16 cellular contexts compared by ENCODE assay signal in the genomic region with DNA sequence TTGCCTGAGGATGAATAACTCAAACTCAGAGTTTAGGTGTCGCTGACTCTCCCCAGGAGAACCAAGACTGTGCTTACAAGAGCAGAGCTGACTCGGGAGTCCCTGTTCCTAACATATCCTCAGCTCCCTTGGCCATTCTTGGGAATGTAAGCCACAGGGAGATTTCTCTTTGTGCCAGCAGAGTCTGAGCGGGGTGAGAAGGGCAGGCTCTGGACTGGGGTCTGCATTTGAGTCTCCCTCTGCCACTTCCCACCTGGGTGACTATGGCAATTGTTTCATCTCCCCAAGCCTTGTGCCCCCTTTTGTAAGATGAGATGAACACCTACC.
DNase-seq lines count a peak whose midpoint lies in the region; ATAC-seq and TF ChIP-seq lines count a peak whose summit lies in the region.
"Had no signal": no experiment of that assay in that cellular context is flagged by ENCODE, and none has a peak within 500 bp of the region (broad histone marks: within the 10 kb centered on the region; RNA-seq: fewer than 3 reads in every experiment).

No MANE protein-coding gene starts in this region.

- no peaks in the 10 kb centered on the region for H4K20me1 ChIP-seq in neural progenitor cell (ENCODE audit: low read depth)

- no peak overlapping the region for H3K4me3 Mint-ChIP-seq in endothelial cell (ENCODE audit: unreplicated experiment)
- H3K4me3 Mint-ChIP-seq in nephron = no peak overlapping the region
- H3K4me3 Mint-ChIP-seq in neural progenitor cell = no peak overlapping the region
- H3K4me3 Mint-ChIP-seq: GM23338 had no signal

- H3K27me3 Mint-ChIP-seq in endothelial cell (ENCODE audit: unreplicated experiment) (peaks cover 2% of the 10 kb centered on the region), nephron (ENCODE audit: low read depth) (peaks cover 5% of the 10 kb centered on the region), neural progenitor cell (ENCODE audit: insufficient read depth, low read depth) (no peaks in the 10 kb centered on the region)

- in situ Hi-C loops in GM13976 (cut with MboI; ENCODE audit: low sequenced_read_pairs, unreplicated experiment) = no loop called here

- H3F3A ChIP-seq in neural progenitor cell (ENCODE audit: low read depth) = no peaks in the 10 kb centered on the region

- TF ChIP-seq POLR2A in suprapubic skin (IDR thresholded peaks at IDR 0.05) = no peak

- H3K27me3 ChIP-seq in right atrium auricular region (no peaks in the 10 kb centered on the region), suprapubic skin (no peaks in the 10 kb centered on the region), neural progenitor cell (no peaks in the 10 kb centered on the region)

- H3K4me3 ChIP-seq in right atrium auricular region = no peak overlapping the region
- no peak overlapping the region for H3K4me3 ChIP-seq in suprapubic skin
- no peak overlapping the region for H3K4me3 ChIP-seq in neural progenitor cell
- H3K4me3 ChIP-seq: GM23338 had no signal

- H3K36me3 ChIP-seq in right atrium auricular region (no peaks in the 10 kb centered on the region), suprapubic skin (no peaks in the 10 kb centered on the region), neural progenitor cell (no peaks in the 10 kb centered on the region)

- WGBS in suprapubic skin = 56% methylated on average over 3 of the region's 3 CpGs

- TF ChIP-seq CTCF in endothelial cell (IDR thresholded peaks at IDR 0.05; ENCODE audit: unreplicated experiment) (no peak), right atrium auricular region (IDR thresholded peaks at IDR 0.05) (no peak), nephron (IDR thresholded peaks at IDR 0.05; ENCODE audit: unreplicated experiment in 3 of 3) (no peak), suprapubic skin (IDR thresholded peaks at IDR 0.05) (no peak), neural progenitor cell (IDR thresholded peaks at IDR 0.05) (no peak), GM13976 (IDR thresholded peaks at IDR 0.05; ENCODE audit: borderline replicate concordance, control extremely low read depth, extremely low read depth, insufficient read depth, missing control alignments) (no peak)

- DNase-seq in endothelial cell (ENCODE audit: low spot score) (no peak), right atrium auricular region (ENCODE audit: low spot score) (no peak), suprapubic skin (ENCODE audit: low spot score in 2 of 2) (no peak), neural progenitor cell (ENCODE audit: low spot score) (no peak), GM13976 (ENCODE audit: low spot score) (no peak)
- DNase-seq: GF-D8, KG1, NCI-H1436, NCI-H510A treated with DMSO at 0.1 percent for 48 hours, NCI-H82 had no signal

- H3K9me3 Mint-ChIP-seq in endothelial cell (ENCODE audit: unreplicated experiment) (no peaks in the 10 kb centered on the region), nephron (no peaks in the 10 kb centered on the region), neural progenitor cell (no peaks in the 10 kb centered on the region)
- H3K9me3 Mint-ChIP-seq: GM23338 had no signal

- H3K4me1 Mint-ChIP-seq in endothelial cell (ENCODE audit: unreplicated experiment) (peaks cover 10% of the 10 kb centered on the region), nephron (peaks cover 45% of the 10 kb centered on the region), neural progenitor cell (peaks cover 4% of the 10 kb centered on the region)

- H2AFZ ChIP-seq in neural progenitor cell (replicated peaks) = no peak overlapping the region
- H2AFZ ChIP-seq: GM23338 had no signal

- H3K4me1 ChIP-seq in right atrium auricular region = peaks cover 0 to 44% of the 10 kb centered on the region in 2 donors
- peaks cover 25% of the 10 kb centered on the region for H3K4me1 ChIP-seq in suprapubic skin
- peaks cover 4% of the 10 kb centered on the region for H3K4me1 ChIP-seq in neural progenitor cell

- no peak overlapping the region for H3K9ac ChIP-seq in neural progenitor cell

- H3K79me2 ChIP-seq in neural progenitor cell (ENCODE audit: low read depth) = no peaks in the 10 kb centered on the region

- peak overlapping the region; percentile 61 to 65 for H3K27ac ChIP-seq in right atrium auricular region
- H3K27ac ChIP-seq in suprapubic skin = peak overlapping the region; percentile 18
- H3K27ac ChIP-seq in neural progenitor cell = no peak overlapping the region
- H3K27ac ChIP-seq: C4-2B had no signal

- no peak for TF ChIP-seq EP300 in suprapubic skin (IDR thresholded peaks at IDR 0.05)

- ATAC-seq in HG03460 (IDR thresholded peaks at IDR 0.05; ENCODE audit: unreplicated experiment) (no peak), GM19467 (IDR thresholded peaks at IDR 0.05; ENCODE audit: unreplicated experiment) (no peak)
- ATAC-seq: GM23338, HCT116 had no signal

- no peaks in the 10 kb centered on the region for H3K36me3 Mint-ChIP-seq in endothelial cell (ENCODE audit: low read depth, unreplicated experiment)
- no peaks in the 10 kb centered on the region for H3K36me3 Mint-ChIP-seq in nephron (ENCODE audit: low read depth)
- H3K36me3 Mint-ChIP-seq in neural progenitor cell = no peaks in the 10 kb centered on the region

- H3K4me2 ChIP-seq in neural progenitor cell = no peak overlapping the region
- H3K4me2 ChIP-seq: GM23338 had no signal

- H3K9me3 ChIP-seq in right atrium auricular region = no peaks in the 10 kb centered on the region
- H3K9me3 ChIP-seq in suprapubic skin = no peaks in the 10 kb centered on the region
- H3K9me3 ChIP-seq in neural progenitor cell (ENCODE audit: low read depth) = no peaks in the 10 kb centered on the region

- H3K27ac Mint-ChIP-seq in endothelial cell (ENCODE audit: unreplicated experiment) (peak overlapping the region; percentile 25), nephron (peak overlapping the region in 2 of 3 experiments; percentile 54 to 59), neural progenitor cell (no peak overlapping the region)
- H3K27ac Mint-ChIP-seq: GM23338 had no signal
